8 cellular contexts compared by ENCODE assay signal in the genomic region with DNA sequence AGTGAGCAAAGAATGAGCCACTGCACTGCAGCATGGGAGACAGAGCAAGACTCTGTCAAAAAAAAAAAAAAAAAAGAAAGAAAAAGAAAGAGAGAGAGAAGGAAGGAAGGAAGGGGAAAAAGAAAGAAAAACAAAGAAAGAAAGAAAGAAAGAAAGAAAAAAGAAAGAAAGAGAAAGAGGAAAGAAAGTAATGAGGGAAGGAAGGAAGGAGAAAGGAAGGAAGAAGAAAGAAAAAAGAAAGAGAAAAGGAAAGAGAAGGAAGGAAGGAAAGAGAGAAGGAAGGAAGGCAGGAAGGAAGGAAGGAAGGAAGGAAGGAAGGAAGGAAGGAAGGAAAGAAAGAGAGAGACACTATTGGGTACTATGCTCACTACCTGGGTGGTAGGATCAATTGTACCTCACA.
"Had no signal": no experiment of that assay in that cellular context is flagged by ENCODE, and none has a peak within 500 bp of the region (broad histone marks: within the 10 kb centered on the region; RNA-seq: fewer than 3 reads in every experiment).

No MANE protein-coding gene starts in this region.

- H2AFZ ChIP-seq: GM23248 had no signal

- H3K27ac Mint-ChIP-seq: HFFc6, IgD-negative memory B cell had no signal

- H3K4me1 Mint-ChIP-seq: IgD-negative memory B cell had no signal

- H3K36me3 Mint-ChIP-seq: IgD-negative memory B cell had no signal

- DNase-seq: GM23248, GOT3, H7, HCEC 1CT, HFFc6, KG1 had no signal

- H3K27ac ChIP-seq: GM23248, HL-60 had no signal

- H3K4me3 ChIP-seq: GM23248 had no signal

- H3K4me3 Mint-ChIP-seq: HFFc6, IgD-negative memory B cell had no signal

- H3K9ac ChIP-seq: GM23248 had no signal
